1 cellular context compared by ENCODE assay signal in genomic region chr6:2770171-2770570, GRCh38.
TF ChIP-seq lines count a peak whose summit lies in the region.

No MANE protein-coding gene starts in this region.

TF ChIP-seq in SK-N-SH, 30 proteins besides CTCF, POLR2A, EP300 and RAD21 (continued from another document):
- TF ChIP-seq NFIC (IDR thresholded peaks at IDR 0.05; ENCODE audit: borderline replicate concordance) (0 out of 2 replicates have a peak, but pooled peaks have one; percentile 42), IRF3 (IDR thresholded peaks at IDR 0.05; ENCODE audit: low read depth, low read length) (no peak)
TF ChIP-seq in SK-N-SH: peak in this region for 1.
